ENCODE assay signal across 1 cellular context in the genomic region with DNA sequence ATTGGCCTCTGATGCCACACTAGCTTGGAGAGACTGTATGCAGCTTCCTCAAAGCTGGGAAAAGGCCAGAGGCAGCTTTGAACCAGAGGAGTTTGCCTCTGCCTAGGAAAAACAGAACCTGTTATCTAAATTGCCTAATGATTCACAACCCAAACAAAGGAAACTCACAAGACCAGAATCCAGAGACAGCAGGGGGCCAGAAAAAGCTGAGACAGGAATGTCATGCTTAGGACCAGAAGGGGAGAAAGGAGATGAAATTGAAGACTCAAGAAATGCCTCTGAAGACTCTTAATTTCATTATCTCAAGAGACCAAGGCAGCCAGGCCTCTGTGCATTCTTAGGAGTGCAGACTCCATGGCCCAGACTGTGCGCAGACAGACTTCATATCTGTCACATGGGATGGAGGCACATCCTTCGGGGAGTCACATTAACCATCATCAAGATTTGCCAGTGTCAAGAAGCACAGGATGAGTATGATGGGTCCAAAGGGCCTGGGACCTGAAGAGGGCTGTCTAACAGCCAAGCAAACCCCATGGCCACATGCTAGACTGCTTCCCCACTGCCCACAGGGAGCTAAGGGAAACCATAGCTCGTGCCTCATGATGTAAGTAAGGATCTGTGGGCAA.
TF ChIP-seq lines count a peak whose summit lies in the region.

No MANE protein-coding gene starts in this region.

TF ChIP-seq in H1, 55 proteins besides CTCF, POLR2A, EP300 and RAD21:
- peak; percentile 71; the same call in 1 of the 2 replicates for TF ChIP-seq CEBPB (IDR thresholded peaks at IDR 0.05; ENCODE audit: low read depth, low read length)
- TF ChIP-seq CTBP2 (IDR thresholded peaks at IDR 0.05; ENCODE audit: borderline replicate concordance, insufficient read depth, insufficient read length, low read length) = no peak
- 0 out of 2 replicates have a peak, but pooled peaks have one; percentile 12 for TF ChIP-seq MAFK (IDR thresholded peaks at IDR 0.05; ENCODE audit: low read depth, low read length)
- 0 out of 2 replicates have a peak, but pooled peaks have one; percentile 20 for TF ChIP-seq POU5F1 (IDR thresholded peaks at IDR 0.05; ENCODE audit: low read depth, low read length)
- TF ChIP-seq SUZ12 (IDR thresholded peaks at IDR 0.05; ENCODE audit: low read length) = no peak
- TF ChIP-seq PHF8 (conservative IDR thresholded peaks at IDR 0.05; ENCODE audit: low read depth, low read length) = no peak
- TF ChIP-seq EZH2 (IDR thresholded peaks at IDR 0.05; ENCODE audit: low read depth, low read length, severe bottlenecking) = no peak
- 0 out of 2 replicates have a peak, but pooled peaks have one; percentile 14 for TF ChIP-seq JUND (IDR thresholded peaks at IDR 0.05; ENCODE audit: low read length)
- TF ChIP-seq, protein P1, sequence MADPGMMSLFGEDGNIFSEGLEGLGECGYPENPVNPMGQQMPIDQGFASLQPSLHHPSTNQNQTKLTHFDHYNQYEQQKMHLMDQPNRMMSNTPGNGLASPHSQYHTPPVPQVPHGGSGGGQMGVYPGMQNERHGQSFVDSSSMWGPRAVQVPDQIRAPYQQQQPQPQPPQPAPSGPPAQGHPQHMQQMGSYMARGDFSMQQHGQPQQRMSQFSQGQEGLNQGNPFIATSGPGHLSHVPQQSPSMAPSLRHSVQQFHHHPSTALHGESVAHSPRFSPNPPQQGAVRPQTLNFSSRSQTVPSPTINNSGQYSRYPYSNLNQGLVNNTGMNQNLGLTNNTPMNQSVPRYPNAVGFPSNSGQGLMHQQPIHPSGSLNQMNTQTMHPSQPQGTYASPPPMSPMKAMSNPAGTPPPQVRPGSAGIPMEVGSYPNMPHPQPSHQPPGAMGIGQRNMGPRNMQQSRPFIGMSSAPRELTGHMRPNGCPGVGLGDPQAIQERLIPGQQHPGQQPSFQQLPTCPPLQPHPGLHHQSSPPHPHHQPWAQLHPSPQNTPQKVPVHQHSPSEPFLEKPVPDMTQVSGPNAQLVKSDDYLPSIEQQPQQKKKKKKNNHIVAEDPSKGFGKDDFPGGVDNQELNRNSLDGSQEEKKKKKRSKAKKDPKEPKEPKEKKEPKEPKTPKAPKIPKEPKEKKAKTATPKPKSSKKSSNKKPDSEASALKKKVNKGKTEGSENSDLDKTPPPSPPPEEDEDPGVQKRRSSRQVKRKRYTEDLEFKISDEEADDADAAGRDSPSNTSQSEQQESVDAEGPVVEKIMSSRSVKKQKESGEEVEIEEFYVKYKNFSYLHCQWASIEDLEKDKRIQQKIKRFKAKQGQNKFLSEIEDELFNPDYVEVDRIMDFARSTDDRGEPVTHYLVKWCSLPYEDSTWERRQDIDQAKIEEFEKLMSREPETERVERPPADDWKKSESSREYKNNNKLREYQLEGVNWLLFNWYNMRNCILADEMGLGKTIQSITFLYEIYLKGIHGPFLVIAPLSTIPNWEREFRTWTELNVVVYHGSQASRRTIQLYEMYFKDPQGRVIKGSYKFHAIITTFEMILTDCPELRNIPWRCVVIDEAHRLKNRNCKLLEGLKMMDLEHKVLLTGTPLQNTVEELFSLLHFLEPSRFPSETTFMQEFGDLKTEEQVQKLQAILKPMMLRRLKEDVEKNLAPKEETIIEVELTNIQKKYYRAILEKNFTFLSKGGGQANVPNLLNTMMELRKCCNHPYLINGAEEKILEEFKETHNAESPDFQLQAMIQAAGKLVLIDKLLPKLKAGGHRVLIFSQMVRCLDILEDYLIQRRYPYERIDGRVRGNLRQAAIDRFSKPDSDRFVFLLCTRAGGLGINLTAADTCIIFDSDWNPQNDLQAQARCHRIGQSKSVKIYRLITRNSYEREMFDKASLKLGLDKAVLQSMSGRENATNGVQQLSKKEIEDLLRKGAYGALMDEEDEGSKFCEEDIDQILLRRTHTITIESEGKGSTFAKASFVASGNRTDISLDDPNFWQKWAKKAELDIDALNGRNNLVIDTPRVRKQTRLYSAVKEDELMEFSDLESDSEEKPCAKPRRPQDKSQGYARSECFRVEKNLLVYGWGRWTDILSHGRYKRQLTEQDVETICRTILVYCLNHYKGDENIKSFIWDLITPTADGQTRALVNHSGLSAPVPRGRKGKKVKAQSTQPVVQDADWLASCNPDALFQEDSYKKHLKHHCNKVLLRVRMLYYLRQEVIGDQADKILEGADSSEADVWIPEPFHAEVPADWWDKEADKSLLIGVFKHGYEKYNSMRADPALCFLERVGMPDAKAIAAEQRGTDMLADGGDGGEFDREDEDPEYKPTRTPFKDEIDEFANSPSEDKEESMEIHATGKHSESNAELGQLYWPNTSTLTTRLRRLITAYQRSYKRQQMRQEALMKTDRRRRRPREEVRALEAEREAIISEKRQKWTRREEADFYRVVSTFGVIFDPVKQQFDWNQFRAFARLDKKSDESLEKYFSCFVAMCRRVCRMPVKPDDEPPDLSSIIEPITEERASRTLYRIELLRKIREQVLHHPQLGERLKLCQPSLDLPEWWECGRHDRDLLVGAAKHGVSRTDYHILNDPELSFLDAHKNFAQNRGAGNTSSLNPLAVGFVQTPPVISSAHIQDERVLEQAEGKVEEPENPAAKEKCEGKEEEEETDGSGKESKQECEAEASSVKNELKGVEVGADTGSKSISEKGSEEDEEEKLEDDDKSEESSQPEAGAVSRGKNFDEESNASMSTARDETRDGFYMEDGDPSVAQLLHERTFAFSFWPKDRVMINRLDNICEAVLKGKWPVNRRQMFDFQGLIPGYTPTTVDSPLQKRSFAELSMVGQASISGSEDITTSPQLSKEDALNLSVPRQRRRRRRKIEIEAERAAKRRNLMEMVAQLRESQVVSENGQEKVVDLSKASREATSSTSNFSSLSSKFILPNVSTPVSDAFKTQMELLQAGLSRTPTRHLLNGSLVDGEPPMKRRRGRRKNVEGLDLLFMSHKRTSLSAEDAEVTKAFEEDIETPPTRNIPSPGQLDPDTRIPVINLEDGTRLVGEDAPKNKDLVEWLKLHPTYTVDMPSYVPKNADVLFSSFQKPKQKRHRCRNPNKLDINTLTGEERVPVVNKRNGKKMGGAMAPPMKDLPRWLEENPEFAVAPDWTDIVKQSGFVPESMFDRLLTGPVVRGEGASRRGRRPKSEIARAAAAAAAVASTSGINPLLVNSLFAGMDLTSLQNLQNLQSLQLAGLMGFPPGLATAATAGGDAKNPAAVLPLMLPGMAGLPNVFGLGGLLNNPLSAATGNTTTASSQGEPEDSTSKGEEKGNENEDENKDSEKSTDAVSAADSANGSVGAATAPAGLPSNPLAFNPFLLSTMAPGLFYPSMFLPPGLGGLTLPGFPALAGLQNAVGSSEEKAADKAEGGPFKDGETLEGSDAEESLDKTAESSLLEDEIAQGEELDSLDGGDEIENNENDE (IDR thresholded peaks at IDR 0.05; ENCODE audit: insufficient replicate concordance, low read length) = peak; percentile 62
- TF ChIP-seq RXRA (IDR thresholded peaks at IDR 0.05; ENCODE audit: insufficient read depth, low read depth, low read length) = no peak
- 0 out of 4 replicates have a peak, but pooled peaks of 1 of the 2 experiments have one; percentile 49 for TF ChIP-seq HDAC2 (IDR thresholded peaks at IDR 0.05; ENCODE audit: borderline replicate concordance in 1 of 2, low read depth in 2 of 2, low read length in 2 of 2)
- 0 out of 2 replicates have a peak, but pooled peaks have one; percentile 71 for TF ChIP-seq TCF12 (IDR thresholded peaks at IDR 0.05; ENCODE audit: low read depth, low read length)
- peak; percentile 84 for TF ChIP-seq TEAD4 (IDR thresholded peaks at IDR 0.05; ENCODE audit: low read depth, low read length)
- no peak for TF ChIP-seq ZNF274 (IDR thresholded peaks at IDR 0.05; ENCODE audit: borderline replicate concordance, extremely low read depth, low read length)
- TF ChIP-seq SP1 (IDR thresholded peaks at IDR 0.05; ENCODE audit: low read depth, low read length) = peak; percentile 64; the same call in 1 of the 2 replicates
- peak; percentile 25 for TF ChIP-seq ASH2L (IDR thresholded peaks at IDR 0.05; ENCODE audit: low read length)
